1 cellular context compared by ENCODE assay signal in genomic region chr15:66774001-66774814, GRCh38.
TF ChIP-seq lines count a peak whose summit lies in the region.

No MANE protein-coding gene starts in this region.

TF ChIP-seq in K562, 482 proteins besides CTCF, POLR2A, EP300 and RAD21 (continued from another document):
- no peak for TF ChIP-seq BCL6 (CRISPR knock-in tag; IDR thresholded peaks at IDR 0.05)
- TF ChIP-seq GMEB1 (CRISPR knock-in tag; IDR thresholded peaks at IDR 0.05), result no peak
- TF ChIP-seq DEAF1 (CRISPR knock-in tag; IDR thresholded peaks at IDR 0.05), result peak; percentile 76
- TF ChIP-seq ZNF143 (CRISPR knock-in tag; IDR thresholded peaks at IDR 0.05), result no peak
- no peak for TF ChIP-seq BCOR (IDR thresholded peaks at IDR 0.05)
